8 cellular contexts compared by ENCODE assay signal in the genomic region with DNA sequence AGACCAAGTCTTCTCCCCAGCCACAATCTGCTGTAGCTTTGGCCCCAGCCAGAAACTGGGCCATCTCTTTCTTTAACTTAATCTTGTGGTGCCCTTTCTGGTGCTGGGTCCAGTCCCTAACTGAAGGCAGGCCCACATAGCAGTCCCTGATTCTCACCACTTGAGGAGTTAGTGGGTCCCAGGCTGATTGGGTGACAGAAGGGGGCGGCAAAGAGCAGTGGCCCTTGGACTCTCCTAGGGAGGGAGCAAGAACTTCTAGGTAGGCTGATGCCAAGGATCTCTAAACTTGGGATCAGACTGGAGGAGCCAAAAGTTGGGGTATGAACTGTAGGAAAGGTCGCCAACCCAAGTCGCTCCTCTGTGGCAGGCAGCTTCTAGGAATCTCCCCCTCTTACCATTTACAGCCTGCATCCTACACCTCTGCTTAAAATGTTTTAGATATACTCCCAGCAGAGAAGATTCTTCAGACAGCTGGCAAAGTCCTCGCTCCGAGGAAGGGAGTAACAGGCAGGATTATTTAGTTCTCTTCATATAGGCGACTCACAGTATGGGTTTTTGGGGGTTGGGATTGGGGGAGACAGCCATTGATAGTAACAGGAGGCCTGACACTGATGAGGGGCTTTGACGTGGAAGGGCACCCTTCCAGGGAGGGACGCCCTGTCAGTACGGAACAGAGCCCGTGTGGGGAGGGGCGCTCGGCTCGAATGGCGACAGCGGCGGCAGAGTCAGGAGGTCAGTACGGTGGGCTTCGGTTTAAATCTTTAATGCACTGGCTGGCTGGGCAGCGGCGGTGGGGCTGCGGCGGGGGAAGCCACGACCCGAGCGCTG. TPM values are rescaled to one million over a fixed set of nuclear protein-coding genes. Genes with fewer than 3 reads are reported as not detected.
DNase-seq lines count a peak whose midpoint lies in the region; ATAC-seq and TF ChIP-seq lines count a peak whose summit lies in the region.

No MANE protein-coding gene starts in this region.

- H3K27ac Mint-ChIP-seq in CD4-positive, alpha-beta T cell, result peak overlapping the region; percentile 99
- peak overlapping the region; percentile 95 for H3K27ac Mint-ChIP-seq in T-helper 17 cell

- in situ Hi-C loops in astrocyte of the spinal cord (cut with HindIII; ENCODE audit: low sequenced_read_pairs), result no loop called here

- H3K36me3 Mint-ChIP-seq in CD4-positive, alpha-beta T cell (ENCODE audit: low read depth), result peaks cover 61% of the 10 kb centered on the region
- H3K36me3 Mint-ChIP-seq in T-helper 17 cell (ENCODE audit: low read depth), result peaks cover 7% of the 10 kb centered on the region

- intact Hi-C loops in CD4-positive, alpha-beta T cell (cut with DNase I, micrococcal nuclease), result loop anchor here (1.0 to 5.0 kb wide), 8 partner anchors 17 to 438 kb away; partner anchors contain the start of genes RPP25L (in 2 of the 2), DNAI1 (in 1 of the 2), DNAJB5 (in 1 of the 2) and FAM219A (in 1 of the 2)

- peak overlapping the region; percentile 97 for H3K4me3 Mint-ChIP-seq in CD4-positive, alpha-beta T cell
- H3K4me3 Mint-ChIP-seq in T-helper 17 cell, result peak overlapping the region; percentile 96

- DNase-seq in CD4-positive, alpha-beta T cell, result peak; percentile 32 to 75 (median 54)
- peak; percentile 63 for DNase-seq in Jurkat, Clone E6-1 (ENCODE audit: low read depth, low spot score)
- DNase-seq in T-helper 17 cell (peak; percentile 58 to 74 (median 66)), astrocyte of the spinal cord (ENCODE audit: low read depth, low spot score) (peak; percentile 66), hippocampal formation (lab: John Stamatoyannopoulos, UW) (peak; percentile 26 to 71), renal cortical epithelial cell (ENCODE audit: low read depth) (peak; percentile 74), GDM1 (lab: John Stamatoyannopoulos, UW) (no peak)

- peaks cover 1% of the 10 kb centered on the region for H3K9me3 ChIP-seq in CD4-positive, alpha-beta T cell (ENCODE audit: control insufficient read depth, low read length)
- no peaks in the 10 kb centered on the region for H3K9me3 ChIP-seq in T-helper 17 cell (ENCODE audit: control insufficient read depth, low read length, poor library complexity, severe bottlenecking)

- peak; percentile 42 for ATAC-seq in CD4-positive, alpha-beta T cell (ENCODE audit: poor library complexity)
- ATAC-seq in GM19452 (IDR thresholded peaks at IDR 0.05; ENCODE audit: unreplicated experiment), result peak; percentile 51
- peak; percentile 44 for ATAC-seq in T-helper 17 cell

- H3K27me3 ChIP-seq in CD4-positive, alpha-beta T cell (ENCODE audit: control insufficient read depth, insufficient read depth, low read length), result no peaks in the 10 kb centered on the region

- peak overlapping the region; percentile 66 for H3K27ac ChIP-seq in CD4-positive, alpha-beta T cell (ENCODE audit: low read depth, low read length)

- peak; percentile 74 for TF ChIP-seq CTCF in CD4-positive, alpha-beta T cell (IDR thresholded peaks at IDR 0.05)
- peak; percentile 94 for TF ChIP-seq CTCF in astrocyte of the spinal cord (IDR thresholded peaks at IDR 0.05; ENCODE audit: low read depth, low read length)

- CTCF ChIA-PET in CD4-positive, alpha-beta T cell (lab: Charles Lee), result interaction anchor here (0.8 to 6.7 kb wide), 8 partner anchors 17 to 452 kb away, joined by 3 to 57 read pairs (median 5); partner anchors contain the start of genes GALT and SIGMAR1

- peaks cover 52% of the 10 kb centered on the region for H3K4me1 Mint-ChIP-seq in CD4-positive, alpha-beta T cell (ENCODE audit: low read depth)
- H3K4me1 Mint-ChIP-seq in T-helper 17 cell, result peaks cover 54% of the 10 kb centered on the region

- peaks cover 5% of the 10 kb centered on the region for H3K9me3 Mint-ChIP-seq in CD4-positive, alpha-beta T cell

- POLR2A ChIA-PET in CD4-positive, alpha-beta T cell (lab: Charles Lee), result interaction anchor here (0.6 to 4.7 kb wide), 8 partner anchors 8 to 452 kb away, joined by 3 to 54 read pairs (median 6); partner anchors contain the start of genes DCTN3, GALT and SIGMAR1

- no peaks in the 10 kb centered on the region for H3K27me3 Mint-ChIP-seq in CD4-positive, alpha-beta T cell
- no peaks in the 10 kb centered on the region for H3K27me3 Mint-ChIP-seq in T-helper 17 cell

- H3K4me3 ChIP-seq in Jurkat, Clone E6-1 (ENCODE audit: low read length), result peak overlapping the region; percentile 37; the same call in 1 of the 2 replicates
- peak overlapping the region; percentile 85 for H3K4me3 ChIP-seq in astrocyte of the spinal cord (ENCODE audit: low read depth, low read length)

RNA-seq across cellular contexts. Expression of gene CCL27, which starts 2.0 kb away (rescaled TPM):
- total RNA-seq in CD4-positive, alpha-beta T cell, result not detected
- not detected for polyA plus RNA-seq in Jurkat, Clone E6-1 (2012; ENCODE audit: insufficient read depth, insufficient read length)
- not detected for total RNA-seq in T-helper 17 cell
- not detected in 2 replicates for total RNA-seq in renal cortical epithelial cell

RNA-seq across cellular contexts. Expression of gene IL11RA, which starts 12.5 kb away (rescaled TPM):
- 100 to 1,000 TPM; 117 TPM for total RNA-seq in CD4-positive, alpha-beta T cell
- 21.0 TPM for polyA plus RNA-seq in Jurkat, Clone E6-1 (2012; ENCODE audit: insufficient read depth, insufficient read length)
- total RNA-seq in T-helper 17 cell (100 to 1,000 TPM; 168 to 195 TPM), renal cortical epithelial cell (4.2 and 4.5 TPM in 2 replicates)

RNA-seq across cellular contexts. Expression of gene GALT, which starts 18.0 kb away (rescaled TPM):
- 100 to 1,000 TPM; 115 TPM for total RNA-seq in CD4-positive, alpha-beta T cell
- polyA plus RNA-seq in Jurkat, Clone E6-1 (2012; ENCODE audit: insufficient read depth, insufficient read length), result 41.6 TPM
- total RNA-seq in T-helper 17 cell (100 to 1,000 TPM; 155 to 208 TPM), renal cortical epithelial cell (24.7 and 30.2 TPM in 2 replicates)

RNA-seq across cellular contexts. Expression of gene CCL19, which starts 26.6 kb away (rescaled TPM):
- total RNA-seq in CD4-positive, alpha-beta T cell, result not detected
- not detected for polyA plus RNA-seq in Jurkat, Clone E6-1 (2012; ENCODE audit: insufficient read depth, insufficient read length)
- total RNA-seq in T-helper 17 cell (not detected), renal cortical epithelial cell (not detected in 2 replicates)

RNA-seq across cellular contexts. Expression of gene SIGMAR1, which starts 26.9 kb away (rescaled TPM):
- total RNA-seq in CD4-positive, alpha-beta T cell, result 10 to 100 TPM; 11.7 to 12.1 TPM
- 183 TPM for polyA plus RNA-seq in Jurkat, Clone E6-1 (2012; ENCODE audit: insufficient read depth, insufficient read length)
- total RNA-seq in T-helper 17 cell (10 to 100 TPM; 30.2 to 39.4 TPM), renal cortical epithelial cell (36.8 and 56.1 TPM in 2 replicates)

Comparison
In these comparisons a context has a peak if more than half of its experiments do, and no peak if none do; other contexts are left out.
1. RNA of gene IL11RA, which starts 12.5 kb away (total RNA-seq): 168 to 195 TPM in T-helper 17 cell and 117 TPM in CD4-positive, alpha-beta T cell; 4.2 to 4.5 TPM in renal cortical epithelial cell; every median in the first group is over 10 times any median in the second.
2. Peak in every context shown above with its lines, with median percentiles within 50 percentile points of each other: ATAC-seq.